8 cellular contexts compared by ENCODE assay signal in genomic region chr1:161440312-161440894, GRCh38.
DNase-seq lines count a peak whose midpoint lies in the region; ATAC-seq and TF ChIP-seq lines count a peak whose summit lies in the region.

No MANE protein-coding gene starts in this region.

- TF ChIP-seq CTCF in PC-9 (conservative IDR thresholded peaks at IDR 0.05) (peak; percentile 82), spleen (IDR thresholded peaks at IDR 0.05 in 8 of 11, conservative IDR thresholded peaks at IDR 0.05 in 3 of 11) (peak in 9 of 11 experiments; percentile 16 to 74 (median 61))

- intact Hi-C loops in Right ventricle myocardium inferior (cut with DNase I) = loop anchor here (10.0 kb wide), 1 partner anchor 46 kb away; no protein-coding TSS in a partner anchor
- intact Hi-C loops in cardiac septum (cut with DNase I) = no loop called here
- intact Hi-C loops in PC-9 (cut with micrococcal nuclease; ENCODE audit: unreplicated experiment) = loop anchor here (10.0 kb wide), 1 partner anchor 46 kb away; no protein-coding TSS in a partner anchor
- intact Hi-C loops in spleen (cut with DNase I; ENCODE audit: low total_unique reads) = no loop called here

- H3K36me3 ChIP-seq in PC-9 (ENCODE audit: low read depth) (no peaks in the 10 kb centered on the region), adipocyte (ENCODE audit: control insufficient read depth, insufficient read depth, low read length, severe bottlenecking) (no peaks in the 10 kb centered on the region), spleen (no peaks in the 10 kb centered on the region)

- H3K4me1 ChIP-seq in PC-9 (replicated peaks; ENCODE audit: insufficient read depth) = 0 out of 2 replicates have a peak, but pooled peaks cover 4% of the 10 kb centered on the region
- H3K4me1 ChIP-seq in adipocyte (ENCODE audit: control insufficient read depth, insufficient read depth, low read length) = no peaks in the 10 kb centered on the region
- peaks cover 0 to 12% (median 7%) of the 10 kb centered on the region in 6 donors for H3K4me1 ChIP-seq in spleen

- H4K20me1 ChIP-seq in PC-9 (ENCODE audit: insufficient read depth) = no peaks in the 10 kb centered on the region

- H3K27me3 ChIP-seq in PC-9 (ENCODE audit: insufficient read depth, low read depth) = no peaks in the 10 kb centered on the region
- peaks cover 9% of the 10 kb centered on the region for H3K27me3 ChIP-seq in adipocyte (replicated peaks; ENCODE audit: control insufficient read depth, insufficient read depth, low read length)
- H3K27me3 ChIP-seq in spleen (replicated peaks in 1 of 7) = peaks cover 0 to 56% (median 25%) of the 10 kb centered on the region in 7 donors

- no peak for ATAC-seq in Right ventricle myocardium inferior

- no peak for TF ChIP-seq POLR2A in spleen (IDR thresholded peaks at IDR 0.05)

- no TSS peak for BruUV-seq in PC-9 (replicated peaks; lab: Mats Ljungman, UMichigan)

- H3K9me3 ChIP-seq in PC-9 (ENCODE audit: insufficient read depth, low read depth) = no peaks in the 10 kb centered on the region
- H3K9me3 ChIP-seq in adipocyte (ENCODE audit: control insufficient read depth, low read length) = no peaks in the 10 kb centered on the region
- H3K9me3 ChIP-seq in spleen = no peaks in the 10 kb centered on the region

- peak overlapping the region; percentile 90 for H3K4me3 ChIP-seq in PC-9
- H3K4me3 ChIP-seq in adipocyte (ENCODE audit: low read length) = peak overlapping the region; percentile 75
- peak overlapping the region; percentile 75 for H3K4me3 ChIP-seq in iPS-11a (ENCODE audit: low read depth, low read length)
- peak overlapping the region; percentile 56 to 90 (median 69) for H3K4me3 ChIP-seq in spleen

- DNase-seq in Right ventricle myocardium inferior (ENCODE audit: missing footprints) = peak; percentile 83
- DNase-seq in cardiac septum (ENCODE audit: low spot score) = no peak
- peak; percentile 46 to 82 for DNase-seq in PC-9
- DNase-seq in adipocyte (ENCODE audit: low read depth) = peak; percentile 78
- peak; percentile 91 for DNase-seq in spleen
- DNase-seq in NCI-H2029 treated with DMSO at 0.1 percent for 48 hours (lab: John Stamatoyannopoulos, UW) = no peak
- DNase-seq in NCI-H2107 (lab: John Stamatoyannopoulos, UW) = no peak

- POLR2A ChIA-PET in PC-9 (lab: Charles Lee; ENCODE audit: unreplicated experiment) = interaction anchor here (0.7 kb wide), 1 partner anchor 285 kb away, joined by 3 read pairs; no protein-coding TSS in a partner anchor

- 0 to 2% (median 0%) methylated on average over 7 to 55 of the region's 61 CpGs for WGBS in spleen, 5 donors

- H3K4me2 ChIP-seq in PC-9 = peak overlapping the region; percentile 79

- H3K9ac ChIP-seq in adipocyte (ENCODE audit: low read length) = peak overlapping the region; percentile 54

- no peaks in the 10 kb centered on the region for H3K79me2 ChIP-seq in PC-9 (ENCODE audit: low read depth)

- CTCF ChIA-PET in PC-9 (lab: Charles Lee) = no interaction called here

- peak overlapping the region; percentile 47 for H3K27ac ChIP-seq in PC-9
- H3K27ac ChIP-seq in spleen = peak overlapping the region in 5 of 8 donors; percentile 64 to 81 (median 77)

- no peaks in the 10 kb centered on the region for H3K9me2 ChIP-seq in PC-9 (ENCODE audit: insufficient read depth)

- H2AFZ ChIP-seq in PC-9 = peak overlapping the region; percentile 76

- H3F3A ChIP-seq in PC-9 (ENCODE audit: insufficient read depth, low read depth) = no peaks in the 10 kb centered on the region; the same call in 1 of the 2 replicates

Comparison
In these comparisons a context has a peak if more than half of its experiments do, and no peak if none do; other contexts are left out.
1. DNase-seq: peak in Right ventricle myocardium inferior (single experiment), PC-9 (2 of 2), adipocyte (single experiment) and spleen (single experiment); none in cardiac septum (single experiment), NCI-H2029 treated with DMSO at 0.1 percent for 48 hours (single experiment) and NCI-H2107 (single experiment).
2. intact Hi-C loops: an anchor here in Right ventricle myocardium inferior (10.0 kb wide) and PC-9 (10.0 kb wide); none called in cardiac septum and spleen.
3. Peak in every context shown above with its lines, with median percentiles within 50 percentile points of each other: H3K4me3 ChIP-seq.